Comparison of ENCODE assay signal across 25 cellular contexts in the genomic region with DNA sequence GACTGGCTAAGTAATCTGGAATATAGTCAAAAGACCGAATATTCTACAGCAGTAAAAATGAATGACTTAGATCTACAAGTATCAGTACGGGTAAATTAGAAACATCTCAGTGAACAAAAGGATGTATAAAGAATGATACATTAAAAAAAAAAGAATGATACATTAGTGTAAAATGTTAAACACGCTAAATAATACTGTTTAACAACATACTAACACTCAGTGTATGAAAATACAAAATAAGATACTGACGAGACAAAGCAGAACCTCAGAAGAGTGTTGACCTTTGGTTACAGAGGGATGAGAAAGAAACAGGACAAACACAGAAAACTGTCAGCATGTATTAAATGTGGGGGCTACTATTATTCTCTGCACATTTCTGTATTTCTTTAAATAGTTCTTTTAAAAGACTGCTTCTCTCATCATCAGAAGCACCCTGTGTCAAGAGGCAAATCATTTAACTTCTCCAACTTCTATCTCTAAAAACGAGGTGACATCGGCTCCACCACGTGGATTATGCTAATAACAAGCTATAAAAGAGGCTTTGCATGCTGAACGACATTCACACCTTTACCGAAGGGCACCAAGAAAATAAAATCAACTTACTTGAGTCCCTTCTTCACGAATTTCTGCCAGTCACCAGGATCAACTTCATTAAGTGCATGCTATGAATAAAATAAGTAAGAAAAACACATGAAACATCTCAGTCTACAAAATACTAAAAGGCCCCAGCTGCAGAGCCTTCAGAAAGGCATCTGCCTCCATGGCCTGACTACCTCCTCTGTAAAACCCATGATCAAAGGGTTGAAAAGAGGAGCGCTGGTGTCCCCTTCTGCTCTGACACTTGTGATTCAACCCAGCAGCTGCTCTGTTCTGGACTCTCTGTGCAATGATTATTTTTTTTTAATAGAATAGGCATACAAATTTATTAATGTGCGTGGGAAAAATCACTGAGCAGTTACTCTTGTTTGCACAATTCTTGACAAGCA. TPM values are rescaled to one million over a fixed set of nuclear protein-coding genes. Genes with fewer than 3 reads are reported as not detected.
DNase-seq lines count a peak whose midpoint lies in the region; ATAC-seq and TF ChIP-seq lines count a peak whose summit lies in the region.
"Had no signal": no experiment of that assay in that cellular context is flagged by ENCODE, and none has a peak within 500 bp of the region (broad histone marks: within the 10 kb centered on the region; RNA-seq: fewer than 3 reads in every experiment).

No MANE protein-coding gene starts in this region.

- H3K4me2 ChIP-seq in GM23338, result no peak overlapping the region
- H3K4me2 ChIP-seq: A549; BLaER1 treated with 17β-estradiol and CSF1 and Interleukin-3, amounts not matched to agents 10 nM and 100 nM had no signal

- peaks cover 78% of the 10 kb centered on the region for H3K36me3 Mint-ChIP-seq in GM23338 (ENCODE audit: low read depth)
- H3K36me3 Mint-ChIP-seq in nephron progenitor cell (ENCODE audit: low read depth), result peaks cover 76% of the 10 kb centered on the region

- H3K9me3 Mint-ChIP-seq in GM23338 (no peaks in the 10 kb centered on the region), nephron progenitor cell (peaks cover 20% of the 10 kb centered on the region)

- 0 out of 2 replicates have a peak, but pooled peaks cover 10% of the 10 kb centered on the region for H3K79me2 ChIP-seq in GM23338 (replicated peaks; ENCODE audit: insufficient read depth)

- H3K9me2 ChIP-seq in GM23338 (ENCODE audit: insufficient read depth), result no peaks in the 10 kb centered on the region

- H3K27ac Mint-ChIP-seq in GM23338 (0 out of 2 replicates have a peak overlapping the region, but pooled peaks have one; percentile 43), nephron progenitor cell (no peak overlapping the region)
- H3K27ac Mint-ChIP-seq: HFFc6 had no signal

- H2AFZ ChIP-seq in GM23338, result no peak overlapping the region

- H3K27me3 ChIP-seq in GM23338 (ENCODE audit: insufficient read depth), result no peaks in the 10 kb centered on the region
- no peaks in the 10 kb centered on the region for H3K27me3 ChIP-seq in adipocyte (replicated peaks; ENCODE audit: control insufficient read depth, insufficient read depth, low read length)
- H3K27me3 ChIP-seq: BLaER1 treated with 17β-estradiol and CSF1 and Interleukin-3, amounts not matched to agents 10 nM and 100 nM; MG63; Peyer's patch had no signal

- peaks cover 7% of the 10 kb centered on the region; the same call in 1 of the 2 replicates for H4K20me1 ChIP-seq in GM23338 (replicated peaks; ENCODE audit: insufficient read depth)

- H3K27me3 Mint-ChIP-seq in GM23338 (ENCODE audit: insufficient read depth, low read depth, poor library complexity) (no peaks in the 10 kb centered on the region), nephron progenitor cell (ENCODE audit: low read depth, poor library complexity) (no peaks in the 10 kb centered on the region)
- H3K27me3 Mint-ChIP-seq: CD8-positive, alpha-beta memory T cell had no signal

- peak overlapping the region; percentile 10 for H3K9ac ChIP-seq in adipocyte (ENCODE audit: low read length)
- H3K9ac ChIP-seq: BLaER1 treated with 17β-estradiol and CSF1 and Interleukin-3, amounts not matched to agents 10 nM and 100 nM had no signal

- ATAC-seq in GM23338, result no peak
- no peak for ATAC-seq in HG03354 (IDR thresholded peaks at IDR 0.05; ENCODE audit: poor library complexity, severe bottlenecking, unreplicated experiment)
- ATAC-seq: A549, GM12878 had no signal

- H3K9me3 ChIP-seq in adipocyte (ENCODE audit: control insufficient read depth, low read length), result peaks cover 11% of the 10 kb centered on the region
- H3K9me3 ChIP-seq: MG63 had no signal

- no peaks in the 10 kb centered on the region for H3F3A ChIP-seq in GM23338 (replicated peaks; ENCODE audit: low read depth)

- H3K4me1 ChIP-seq in GM23338 (ENCODE audit: insufficient read depth), result no peaks in the 10 kb centered on the region
- H3K4me1 ChIP-seq in adipocyte (ENCODE audit: control insufficient read depth, insufficient read depth, low read length), result peaks cover 14% of the 10 kb centered on the region
- H3K4me1 ChIP-seq: BLaER1 treated with 17β-estradiol and CSF1 and Interleukin-3, amounts not matched to agents 10 nM and 100 nM; Peyer's patch had no signal

- H3K4me3 Mint-ChIP-seq in GM23338 (no peak overlapping the region), nephron progenitor cell (no peak overlapping the region)
- H3K4me3 Mint-ChIP-seq: CD8-positive, alpha-beta memory T cell; HFFc6 had no signal

- H3K4me1 Mint-ChIP-seq in GM23338, result peaks cover 3% of the 10 kb centered on the region
- H3K4me1 Mint-ChIP-seq in nephron progenitor cell, result peaks cover 5% of the 10 kb centered on the region
- H3K4me1 Mint-ChIP-seq: CD8-positive, alpha-beta memory T cell had no signal

- TF ChIP-seq CTCF in GM23338 (conservative IDR thresholded peaks at IDR 0.05; ENCODE audit: low read depth in 2 of 2), result no peak
- no peak for TF ChIP-seq CTCF in nephron progenitor cell (IDR thresholded peaks at IDR 0.05)

- H3K27ac ChIP-seq in GM23338 (ENCODE audit: low read depth), result no peak overlapping the region
- H3K27ac ChIP-seq: A549; BLaER1 treated with 17β-estradiol and CSF1 and Interleukin-3, amounts not matched to agents 10 nM and 100 nM; Peyer's patch had no signal

- H3K4me3 ChIP-seq in GM23338 (no peak overlapping the region), adipocyte (ENCODE audit: low read length) (no peak overlapping the region)
- H3K4me3 ChIP-seq: A549; BLaER1 treated with 17β-estradiol and CSF1 and Interleukin-3, amounts not matched to agents 10 nM and 100 nM; GM12878; MG63; Peyer's patch had no signal

- peaks cover 53% of the 10 kb centered on the region for H3K36me3 ChIP-seq in GM23338 (ENCODE audit: insufficient read depth)
- H3K36me3 ChIP-seq in adipocyte (ENCODE audit: control insufficient read depth, insufficient read depth, low read length, severe bottlenecking), result peaks cover 99% of the 10 kb centered on the region

- no peak for DNase-seq in GM23338 (ENCODE audit: low spot score)
- no peak for DNase-seq in adipocyte (ENCODE audit: low read depth)
- DNase-seq in globus pallidus (ENCODE audit: low spot score), result peak; percentile 57
- DNase-seq in pons (ENCODE audit: low spot score), result peak; percentile 70
- no peak for DNase-seq in nephron progenitor cell
- no peak for DNase-seq in NCI-H146 treated with DMSO at 0.1 percent for 48 hours (lab: John Stamatoyannopoulos, UW; ENCODE audit: unreplicated experiment)
- no peak for DNase-seq in stimulated activated CD4-positive, alpha-beta T cell treated with anti-CD3 and anti-CD28 coated beads, Interleukin-15, amount 100 ng/mL, for 24 hours
- DNase-seq: CD8-positive, alpha-beta memory T cell; GDM1; HFFc6; Karpas-422; MG63; NCI-H1092; NCI-H146; NCI-H2107; NCI-H226; NCI-H524 treated with DMSO at 0.1 percent for 48 hours; Peyer's patch; Right ventricle myocardium superior had no signal

TF ChIP-seq in GM23338, 12 proteins besides CTCF, POLR2A, EP300 and RAD21 (continues in another document):
- TF ChIP-seq CREB1 (CRISPR knock-in tag; IDR thresholded peaks at IDR 0.05; ENCODE audit: low read depth) (no peak), ZNF331 (CRISPR knock-in tag; IDR thresholded peaks at IDR 0.05; ENCODE audit: low read depth) (no peak), ZNF114 (CRISPR knock-in tag; IDR thresholded peaks at IDR 0.05) (no peak), STAT1 (IDR thresholded peaks at IDR 0.05; ENCODE audit: unreplicated experiment) (no peak), NANOG (IDR thresholded peaks at IDR 0.05; ENCODE audit: borderline replicate concordance) (no peak), JUNB (IDR thresholded peaks at IDR 0.05; ENCODE audit: unreplicated experiment) (no peak), EZH2 (IDR thresholded peaks at IDR 0.05; ENCODE audit: low read depth, unreplicated experiment) (no peak), ETS1 (IDR thresholded peaks at IDR 0.05) (no peak), REST (IDR thresholded peaks at IDR 0.05; ENCODE audit: unreplicated experiment) (no peak), EZH2phosphoT487 (IDR thresholded peaks at IDR 0.05; ENCODE audit: unreplicated experiment) (no peak), POLR2AphosphoS5 (IDR thresholded peaks at IDR 0.05; ENCODE audit: low read depth) (no peak)

RNA-seq across cellular contexts. Expression of gene MRAP, which starts 42.5 kb away (rescaled TPM):
- total RNA-seq in GM23338 (2014; rRNA removed; shearing (Covaris generic)), result not detected in 2 replicates
- polyA plus RNA-seq in GM23338 (2016; fragmentation: Nextera tagmentation; extraction: Ambion mirVana), result 0.78 and 2.2 TPM in 2 replicates
- total RNA-seq: CD8-positive, alpha-beta memory T cell; GM12878; H4; HFFc6; HT-29; Peyer's patch had no signal
- polyA plus RNA-seq: A549; CD8-positive, alpha-beta memory T cell had no signal

RNA-seq across cellular contexts. Expression of gene URB1, which starts 51.7 kb away (rescaled TPM):
- 42.2 and 44.1 TPM in 2 replicates for total RNA-seq in GM23338 (2014; rRNA removed; shearing (Covaris generic))
- 6.8 and 7.7 TPM in 2 replicates for polyA plus RNA-seq in GM23338 (2016; fragmentation: Nextera tagmentation; extraction: Ambion mirVana)

Comparison
In these comparisons a context has a peak if more than half of its experiments do, and no peak if none do; other contexts are left out.
1. DNase-seq: peak in globus pallidus (single experiment) and pons (single experiment); none in GM23338 (single experiment), adipocyte (single experiment), nephron progenitor cell (single experiment), NCI-H146 treated with DMSO at 0.1 percent for 48 hours (single experiment) and stimulated activated CD4-positive, alpha-beta T cell treated with anti-CD3 and anti-CD28 coated beads, Interleukin-15, amount 100 ng/mL, for 24 hours (single experiment).